Comparison of ENCODE assay signal across 14 cellular contexts in the genomic region with DNA sequence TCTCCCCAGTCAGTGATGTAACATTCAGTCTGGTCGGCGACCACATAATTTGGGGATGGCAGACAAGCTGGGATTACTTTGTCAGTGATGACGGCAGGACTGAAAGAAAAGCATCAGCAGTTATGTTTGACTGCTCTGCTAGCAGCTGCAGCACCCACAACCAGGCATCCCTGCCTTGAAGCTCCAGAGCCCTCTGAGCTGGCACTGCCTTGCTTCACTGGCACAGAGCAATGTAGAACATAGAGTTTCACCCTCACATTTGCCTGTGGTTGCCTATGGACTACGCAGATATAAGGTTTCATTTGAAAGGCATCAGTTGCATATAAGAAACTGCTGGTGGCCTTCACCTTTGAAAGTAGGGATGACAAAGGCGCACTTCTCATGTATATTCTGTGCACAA. TPM values are rescaled to one million over a fixed set of nuclear protein-coding genes. Genes with fewer than 3 reads are reported as not detected.
"Had no signal": no experiment of that assay in that cellular context is flagged by ENCODE, and none has a peak within 500 bp of the region (broad histone marks: within the 10 kb centered on the region; RNA-seq: fewer than 3 reads in every experiment).

No MANE protein-coding gene starts in this region.

RNA-seq across cellular contexts. Expression of a gene that starts 12.3 kb away (rescaled TPM):
- total RNA-seq: kidney; kidney epithelial cell; left cardiac atrium; left colon; left lung; left ventricle myocardium inferior; left ventricle myocardium superior; lower leg skin; lung microvascular endothelial cell; mammary epithelial cell; mesenteric fat pad; mononuclear cell; myocyte; naive thymus-derived CD4-positive, alpha-beta T cell had no signal

RNA-seq across cellular contexts. Expression of a gene that starts 25.6 kb away (rescaled TPM):
- total RNA-seq: kidney epithelial cell, left cardiac atrium, left colon, left ventricle myocardium inferior, lower leg skin, lung microvascular endothelial cell, mammary epithelial cell, mesenteric fat pad, mononuclear cell, myocyte had no signal
